13 cellular contexts compared by ENCODE assay signal in genomic region chr11:118117790-118118601, GRCh38. TPM values are rescaled to one million over a fixed set of nuclear protein-coding genes. Genes with fewer than 3 reads are reported as not detected.
DNase-seq lines count a peak whose midpoint lies in the region; ATAC-seq and TF ChIP-seq lines count a peak whose summit lies in the region.
"Had no signal": no experiment of that assay in that cellular context is flagged by ENCODE, and none has a peak within 500 bp of the region (broad histone marks: within the 10 kb centered on the region; RNA-seq: fewer than 3 reads in every experiment).

No MANE protein-coding gene starts in this region.

- no peaks in the 10 kb centered on the region for H3K36me3 Mint-ChIP-seq in activated naive CD8-positive, alpha-beta T cell treated with anti-CD3 and anti-CD28 coated beads, Interleukin-2, amount 50 U/mL, for 24 hours (ENCODE audit: low read depth)
- H3K36me3 Mint-ChIP-seq: CD4-positive, CD25-positive, alpha-beta regulatory T cell; natural killer cell treated with Interleukin-12 subunit alpha and Interleukin-12 subunit beta and Interleukin-15 and Interleukin-18, amount 100 ng/mL, for 72 hours had no signal

- no peaks in the 10 kb centered on the region for H3K9me3 Mint-ChIP-seq in activated naive CD8-positive, alpha-beta T cell treated with anti-CD3 and anti-CD28 coated beads, Interleukin-2, amount 50 U/mL, for 24 hours
- H3K9me3 Mint-ChIP-seq: CD4-positive, CD25-positive, alpha-beta regulatory T cell; natural killer cell treated with Interleukin-12 subunit alpha and Interleukin-12 subunit beta and Interleukin-15 and Interleukin-18, amount 100 ng/mL, for 72 hours had no signal

- ATAC-seq in GM19023 (IDR thresholded peaks at IDR 0.05; ENCODE audit: unreplicated experiment): peak; percentile 50
- ATAC-seq in HG02943 (IDR thresholded peaks at IDR 0.05; ENCODE audit: low read depth, unreplicated experiment): peak; percentile 71
- peak; percentile 59 for ATAC-seq in activated naive CD8-positive, alpha-beta T cell treated with anti-CD3 and anti-CD28 coated beads, Interleukin-2, amount 50 U/mL, for 24 hours
- ATAC-seq in sciatic nerve: no peak
- ATAC-seq in SK-N-SH treated with all-trans-retinoic acid at 6 μM for 48 hours: no peak

- no peak overlapping the region for H3K4me3 Mint-ChIP-seq in activated naive CD8-positive, alpha-beta T cell treated with anti-CD3 and anti-CD28 coated beads, Interleukin-2, amount 50 U/mL, for 24 hours
- H3K4me3 Mint-ChIP-seq: CD4-positive, CD25-positive, alpha-beta regulatory T cell; natural killer cell treated with Interleukin-12 subunit alpha and Interleukin-12 subunit beta and Interleukin-15 and Interleukin-18, amount 100 ng/mL, for 72 hours had no signal

- peak; percentile 7 for DNase-seq in activated naive CD8-positive, alpha-beta T cell treated with anti-CD3 and anti-CD28 coated beads, Interleukin-2, amount 50 U/mL, for 24 hours
- DNase-seq in sciatic nerve (ENCODE audit: low spot score) (peak; percentile 22), NCI-H2227 (lab: John Stamatoyannopoulos, UW; ENCODE audit: unreplicated experiment) (no peak), iPS-NIHi7 (ENCODE audit: extremely low spot score) (no peak)
- DNase-seq: dorsolateral prefrontal cortex, NCI-H2171 treated with DMSO at 0.1 percent for 48 hours, right lobe of liver had no signal

- peaks cover 2% of the 10 kb centered on the region for H3K4me1 Mint-ChIP-seq in activated naive CD8-positive, alpha-beta T cell treated with anti-CD3 and anti-CD28 coated beads, Interleukin-2, amount 50 U/mL, for 24 hours
- H3K4me1 Mint-ChIP-seq: CD4-positive, CD25-positive, alpha-beta regulatory T cell had no signal

- intact Hi-C loops in sciatic nerve (cut with DNase I): no loop called here

- peaks cover 9% of the 10 kb centered on the region for H3K27me3 Mint-ChIP-seq in activated naive CD8-positive, alpha-beta T cell treated with anti-CD3 and anti-CD28 coated beads, Interleukin-2, amount 50 U/mL, for 24 hours

- no peak overlapping the region for H3K27ac Mint-ChIP-seq in activated naive CD8-positive, alpha-beta T cell treated with anti-CD3 and anti-CD28 coated beads, Interleukin-2, amount 50 U/mL, for 24 hours
- H3K27ac Mint-ChIP-seq: natural killer cell treated with Interleukin-12 subunit alpha and Interleukin-12 subunit beta and Interleukin-15 and Interleukin-18, amount 100 ng/mL, for 72 hours had no signal

TF ChIP-seq in SK-N-SH treated with all-trans-retinoic acid at 6 μM for 48 hours, 23 proteins besides CTCF, POLR2A, EP300 and RAD21:
- TF ChIP-seq ARNTL (CRISPR knock-in tag; IDR thresholded peaks at IDR 0.05; ENCODE audit: borderline replicate concordance, low read depth) (no peak), PPARA (CRISPR knock-in tag; IDR thresholded peaks at IDR 0.05; ENCODE audit: borderline replicate concordance) (no peak), OSR1 (CRISPR knock-in tag; IDR thresholded peaks at IDR 0.05) (no peak), ZNF70 (CRISPR knock-in tag; IDR thresholded peaks at IDR 0.05) (no peak), TCF4 (CRISPR knock-in tag; IDR thresholded peaks at IDR 0.05; ENCODE audit: borderline replicate concordance) (no peak), ZNF565 (CRISPR knock-in tag; conservative IDR thresholded peaks at IDR 0.05; ENCODE audit: low read depth) (no peak), ZFP30 (CRISPR knock-in tag; IDR thresholded peaks at IDR 0.05) (no peak), TSHZ2 (CRISPR knock-in tag; IDR thresholded peaks at IDR 0.05) (no peak), ZFP3 (CRISPR knock-in tag; IDR thresholded peaks at IDR 0.05) (no peak), TOX (CRISPR knock-in tag; IDR thresholded peaks at IDR 0.05; ENCODE audit: borderline replicate concordance) (no peak), GLIS3 (CRISPR knock-in tag; IDR thresholded peaks at IDR 0.05) (no peak), SNAI2 (CRISPR knock-in tag; IDR thresholded peaks at IDR 0.05) (no peak), ISL1 (CRISPR knock-in tag; IDR thresholded peaks at IDR 0.05) (no peak), CSDC2 (CRISPR knock-in tag; IDR thresholded peaks at IDR 0.05) (no peak), ESRRG (CRISPR knock-in tag; IDR thresholded peaks at IDR 0.05) (no peak)
- TF ChIP-seq, protein P1, sequence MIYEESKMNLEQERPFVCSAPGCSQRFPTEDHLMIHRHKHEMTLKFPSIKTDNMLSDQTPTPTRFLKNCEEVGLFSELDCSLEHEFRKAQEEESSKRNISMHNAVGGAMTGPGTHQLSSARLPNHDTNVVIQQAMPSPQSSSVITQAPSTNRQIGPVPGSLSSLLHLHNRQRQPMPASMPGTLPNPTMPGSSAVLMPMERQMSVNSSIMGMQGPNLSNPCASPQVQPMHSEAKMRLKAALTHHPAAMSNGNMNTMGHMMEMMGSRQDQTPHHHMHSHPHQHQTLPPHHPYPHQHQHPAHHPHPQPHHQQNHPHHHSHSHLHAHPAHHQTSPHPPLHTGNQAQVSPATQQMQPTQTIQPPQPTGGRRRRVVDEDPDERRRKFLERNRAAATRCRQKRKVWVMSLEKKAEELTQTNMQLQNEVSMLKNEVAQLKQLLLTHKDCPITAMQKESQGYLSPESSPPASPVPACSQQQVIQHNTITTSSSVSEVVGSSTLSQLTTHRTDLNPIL (CRISPR knock-in tag; IDR thresholded peaks at IDR 0.05; ENCODE audit: low read depth): no peak
- TF ChIP-seq, protein P2, sequence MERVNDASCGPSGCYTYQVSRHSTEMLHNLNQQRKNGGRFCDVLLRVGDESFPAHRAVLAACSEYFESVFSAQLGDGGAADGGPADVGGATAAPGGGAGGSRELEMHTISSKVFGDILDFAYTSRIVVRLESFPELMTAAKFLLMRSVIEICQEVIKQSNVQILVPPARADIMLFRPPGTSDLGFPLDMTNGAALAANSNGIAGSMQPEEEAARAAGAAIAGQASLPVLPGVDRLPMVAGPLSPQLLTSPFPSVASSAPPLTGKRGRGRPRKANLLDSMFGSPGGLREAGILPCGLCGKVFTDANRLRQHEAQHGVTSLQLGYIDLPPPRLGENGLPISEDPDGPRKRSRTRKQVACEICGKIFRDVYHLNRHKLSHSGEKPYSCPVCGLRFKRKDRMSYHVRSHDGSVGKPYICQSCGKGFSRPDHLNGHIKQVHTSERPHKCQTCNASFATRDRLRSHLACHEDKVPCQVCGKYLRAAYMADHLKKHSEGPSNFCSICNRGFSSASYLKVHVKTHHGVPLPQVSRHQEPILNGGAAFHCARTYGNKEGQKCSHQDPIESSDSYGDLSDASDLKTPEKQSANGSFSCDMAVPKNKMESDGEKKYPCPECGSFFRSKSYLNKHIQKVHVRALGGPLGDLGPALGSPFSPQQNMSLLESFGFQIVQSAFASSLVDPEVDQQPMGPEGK (CRISPR knock-in tag; IDR thresholded peaks at IDR 0.05; ENCODE audit: borderline replicate concordance): no peak
- TF ChIP-seq, protein P3, sequence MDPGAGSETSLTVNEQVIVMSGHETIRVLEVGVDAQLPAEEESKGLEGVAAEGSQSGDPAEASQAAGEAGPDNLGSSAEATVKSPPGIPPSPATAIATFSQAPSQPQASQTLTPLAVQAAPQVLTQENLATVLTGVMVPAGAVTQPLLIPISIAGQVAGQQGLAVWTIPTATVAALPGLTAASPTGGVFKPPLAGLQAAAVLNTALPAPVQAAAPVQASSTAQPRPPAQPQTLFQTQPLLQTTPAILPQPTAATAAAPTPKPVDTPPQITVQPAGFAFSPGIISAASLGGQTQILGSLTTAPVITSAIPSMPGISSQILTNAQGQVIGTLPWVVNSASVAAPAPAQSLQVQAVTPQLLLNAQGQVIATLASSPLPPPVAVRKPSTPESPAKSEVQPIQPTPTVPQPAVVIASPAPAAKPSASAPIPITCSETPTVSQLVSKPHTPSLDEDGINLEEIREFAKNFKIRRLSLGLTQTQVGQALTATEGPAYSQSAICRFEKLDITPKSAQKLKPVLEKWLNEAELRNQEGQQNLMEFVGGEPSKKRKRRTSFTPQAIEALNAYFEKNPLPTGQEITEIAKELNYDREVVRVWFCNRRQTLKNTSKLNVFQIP (CRISPR knock-in tag; IDR thresholded peaks at IDR 0.05; ENCODE audit: borderline replicate concordance, low read depth): no peak

RNA-seq across cellular contexts. Expression of gene SMIM35, which starts 31.2 kb away (rescaled TPM):
- not detected for total RNA-seq in sciatic nerve
- total RNA-seq: liver; natural killer cell treated with Interleukin-12 subunit alpha and Interleukin-12 subunit beta and Interleukin-15 and Interleukin-18, amount 100 ng/mL, for 72 hours; right lobe of liver had no signal

RNA-seq across cellular contexts. Expression of gene SCN4B, which starts 34.6 kb away (rescaled TPM):
- 2.9 TPM for total RNA-seq in sciatic nerve
- total RNA-seq: CD4-positive, CD25-positive, alpha-beta regulatory T cell; natural killer cell treated with Interleukin-12 subunit alpha and Interleukin-12 subunit beta and Interleukin-15 and Interleukin-18, amount 100 ng/mL, for 72 hours had no signal

RNA-seq across cellular contexts. Expression of gene TMPRSS4, which starts 41.1 kb away (rescaled TPM):
- not detected for total RNA-seq in sciatic nerve
- total RNA-seq: CD4-positive, CD25-positive, alpha-beta regulatory T cell; dorsolateral prefrontal cortex had no signal

RNA-seq across cellular contexts. Expression of gene SCN2B, which starts 58.4 kb away (rescaled TPM):
- 2.7 TPM for total RNA-seq in sciatic nerve
- total RNA-seq: CD4-positive, CD25-positive, alpha-beta regulatory T cell; natural killer cell treated with Interleukin-12 subunit alpha and Interleukin-12 subunit beta and Interleukin-15 and Interleukin-18, amount 100 ng/mL, for 72 hours; right lobe of liver had no signal

Comparison
In these comparisons a context has a peak if more than half of its experiments do, and no peak if none do; other contexts are left out.
1. ATAC-seq: peak in GM19023 (single experiment), HG02943 (single experiment) and activated naive CD8-positive, alpha-beta T cell treated with anti-CD3 and anti-CD28 coated beads, Interleukin-2, amount 50 U/mL, for 24 hours (single experiment); none in sciatic nerve (single experiment) and SK-N-SH treated with all-trans-retinoic acid at 6 μM for 48 hours (single experiment).
2. DNase-seq: peak in activated naive CD8-positive, alpha-beta T cell treated with anti-CD3 and anti-CD28 coated beads, Interleukin-2, amount 50 U/mL, for 24 hours (single experiment) and sciatic nerve (single experiment); none in NCI-H2227 (single experiment) and iPS-NIHi7 (single experiment).